ENCODE assay signal across 9 cellular contexts in the genomic region with DNA sequence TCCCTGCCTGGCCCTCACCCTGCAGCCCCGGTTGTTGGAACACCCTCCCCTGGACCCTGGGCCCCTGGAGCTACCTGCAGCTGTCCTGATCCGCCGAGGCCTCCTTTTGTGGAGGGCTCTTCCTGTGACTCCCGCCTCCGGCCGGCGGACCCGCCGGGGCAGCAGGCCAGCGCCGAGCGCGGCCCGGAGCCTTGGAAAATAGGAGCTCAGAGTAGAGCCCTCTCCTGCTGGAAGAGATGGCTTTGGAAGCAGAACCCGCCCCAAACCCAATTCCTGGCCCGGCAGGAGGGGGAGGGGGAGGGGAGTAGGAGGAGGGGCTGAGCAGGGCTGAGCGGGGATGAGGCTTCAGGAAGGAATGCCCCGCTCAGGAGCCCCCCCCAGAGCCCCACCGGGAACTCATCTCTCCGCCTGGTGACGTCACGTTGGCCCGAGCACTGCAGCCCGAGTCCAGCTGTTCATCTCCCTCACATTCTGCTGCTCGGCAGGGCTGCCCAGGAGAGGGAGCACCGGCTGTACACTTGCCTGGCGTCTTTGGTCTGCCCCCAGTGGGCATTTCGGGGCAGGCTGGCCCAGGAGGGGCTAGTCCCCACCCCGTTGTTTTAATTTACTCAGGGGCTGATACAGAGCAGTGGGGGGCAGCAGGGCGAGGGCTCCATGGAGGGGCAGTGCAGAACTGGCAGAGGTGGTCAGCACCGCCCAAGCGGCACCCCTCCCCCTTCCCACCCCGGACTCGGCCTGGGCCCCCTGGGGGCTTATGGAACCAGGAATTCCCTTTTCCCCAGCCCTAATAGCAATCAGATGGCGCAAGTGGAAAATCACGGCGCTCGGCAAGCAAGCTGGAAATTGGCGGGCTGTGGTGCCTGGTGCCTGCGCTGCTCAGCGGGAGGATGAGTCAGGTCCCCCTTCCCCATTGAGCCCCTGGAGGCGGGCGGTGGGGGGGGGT. TPM values are rescaled to one million over a fixed set of nuclear protein-coding genes. Genes with fewer than 3 reads are reported as not detected.
A peak's percentile ranks its signal among the peaks of the same experiment; 100 is the strongest.
DNase-seq lines count a peak whose midpoint lies in the region; ATAC-seq and TF ChIP-seq lines count a peak whose summit lies in the region.
"Had no signal": no experiment of that assay in that cellular context is flagged by ENCODE, and none has a peak within 500 bp of the region (broad histone marks: within the 10 kb centered on the region; RNA-seq: fewer than 3 reads in every experiment).

A gene with protein sequence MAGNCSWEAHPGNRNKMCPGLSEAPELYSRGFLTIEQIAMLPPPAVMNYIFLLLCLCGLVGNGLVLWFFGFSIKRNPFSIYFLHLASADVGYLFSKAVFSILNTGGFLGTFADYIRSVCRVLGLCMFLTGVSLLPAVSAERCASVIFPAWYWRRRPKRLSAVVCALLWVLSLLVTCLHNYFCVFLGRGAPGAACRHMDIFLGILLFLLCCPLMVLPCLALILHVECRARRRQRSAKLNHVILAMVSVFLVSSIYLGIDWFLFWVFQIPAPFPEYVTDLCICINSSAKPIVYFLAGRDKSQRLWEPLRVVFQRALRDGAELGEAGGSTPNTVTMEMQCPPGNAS (minus strand): TSS at position 238 of the 943 bp plus-strand sequence. CDS start 3,345 bp downstream, outside the sequence.

- no peak within 1 kb of the TSS for H3K27ac Mint-ChIP-seq in naive thymus-derived CD4-positive, alpha-beta T cell
- H3K27ac Mint-ChIP-seq: activated naive CD8-positive, alpha-beta T cell had no signal

- H3K36me3 ChIP-seq in fibroblast of lung (ENCODE audit: control insufficient read depth, insufficient read depth, low read length): peaks cover 10% of the 10 kb centered on the region
- H3K36me3 ChIP-seq in naive thymus-derived CD4-positive, alpha-beta T cell (ENCODE audit: control insufficient read depth in 2 of 3, insufficient read depth in 3 of 3, low read length in 3 of 3): no peaks in the 10 kb centered on the region

- H3K36me3 Mint-ChIP-seq in naive thymus-derived CD4-positive, alpha-beta T cell: no peaks in the 10 kb centered on the region
- H3K36me3 Mint-ChIP-seq: activated naive CD8-positive, alpha-beta T cell had no signal

- H4K20me1 ChIP-seq in fibroblast of lung (ENCODE audit: control insufficient read depth, extremely low read depth, insufficient read depth, low read length): no peaks in the 10 kb centered on the region

- peak within 1 kb of the TSS in 1 of 10 donors; percentile 41 for H3K4me3 Mint-ChIP-seq in naive thymus-derived CD4-positive, alpha-beta T cell
- H3K4me3 Mint-ChIP-seq: activated naive CD8-positive, alpha-beta T cell had no signal

- DNase-seq in Ammon's horn (ENCODE audit: low spot score) (peak; percentile 36), NCI-H2171 treated with DMSO at 0.1 percent for 48 hours (lab: John Stamatoyannopoulos, UW) (peak; percentile 50), fibroblast of lung (ENCODE audit: low read depth in 2 of 2) (peak; percentile 74 to 97)
- no peak for DNase-seq in naive thymus-derived CD4-positive, alpha-beta T cell
- no peak for DNase-seq in activated effector memory CD4-positive, alpha-beta T cell treated with Interleukin-2 at 50 U/mL for 16 hours

- peak within 1 kb of the TSS; percentile 98 for H3K4me2 ChIP-seq in fibroblast of lung (ENCODE audit: extremely low read depth, insufficient read depth, low read length)

- H3K27ac ChIP-seq in fibroblast of lung (ENCODE audit: insufficient read depth, low read length): peak within 1 kb of the TSS; percentile 98
- no peak within 1 kb of the TSS for H3K27ac ChIP-seq in naive thymus-derived CD4-positive, alpha-beta T cell (ENCODE audit: low read depth, low read length)

- peaks cover 9 to 35% (median 16%) of the 10 kb centered on the region in 5 donors for H3K27me3 Mint-ChIP-seq in naive thymus-derived CD4-positive, alpha-beta T cell

- H3K9ac ChIP-seq in fibroblast of lung (ENCODE audit: insufficient read depth, low read length): peak within 1 kb of the TSS; percentile 89

- H3K4me3 ChIP-seq in fibroblast of lung (replicated peaks in 1 of 4; ENCODE audit: control extremely low read depth in 1 of 4, insufficient read depth in 1 of 4, low read depth in 3 of 4, low read length in 4 of 4): peak within 1 kb of the TSS; percentile 73 to 96 (median 88)
- no peak within 1 kb of the TSS for H3K4me3 ChIP-seq in naive thymus-derived CD4-positive, alpha-beta T cell (ENCODE audit: low read length)

- peaks cover 0 to 11% (median 6%) of the 10 kb centered on the region in 7 donors for H3K4me1 Mint-ChIP-seq in naive thymus-derived CD4-positive, alpha-beta T cell

- peaks cover 31% of the 10 kb centered on the region for H3K4me1 ChIP-seq in fibroblast of lung (ENCODE audit: control insufficient read depth, extremely low read depth, insufficient read depth, low read length)
- H3K4me1 ChIP-seq in naive thymus-derived CD4-positive, alpha-beta T cell (ENCODE audit: control insufficient read depth in 2 of 2, insufficient read depth in 2 of 2, low read length in 2 of 2): no peaks in the 10 kb centered on the region

- H2AFZ ChIP-seq in fibroblast of lung (ENCODE audit: low read length): no peak within 1 kb of the TSS

- no peaks in the 10 kb centered on the region for H3K9me3 ChIP-seq in fibroblast of lung (ENCODE audit: control insufficient read depth, insufficient read depth, low read depth, low read length)
- H3K9me3 ChIP-seq in naive thymus-derived CD4-positive, alpha-beta T cell (ENCODE audit: control insufficient read depth in 2 of 3, low read length in 3 of 3): no peaks in the 10 kb centered on the region

- ATAC-seq in naive thymus-derived CD4-positive, alpha-beta T cell: peak; percentile 16
- ATAC-seq in GM18909 (IDR thresholded peaks at IDR 0.05; ENCODE audit: poor library complexity, unreplicated experiment): no peak
- no peak for ATAC-seq in HG03280 (IDR thresholded peaks at IDR 0.05; ENCODE audit: unreplicated experiment)
- no peak for ATAC-seq in HG03175 (IDR thresholded peaks at IDR 0.05; ENCODE audit: unreplicated experiment)

- no peaks in the 10 kb centered on the region for H3K27me3 ChIP-seq in fibroblast of lung (ENCODE audit: control insufficient read depth, insufficient read depth, low read length)
- peaks cover 0 to 12% of the 10 kb centered on the region in 2 donors for H3K27me3 ChIP-seq in naive thymus-derived CD4-positive, alpha-beta T cell (ENCODE audit: control insufficient read depth in 2 of 2, insufficient read depth in 2 of 2, low read length in 2 of 2)

- H3K9me3 Mint-ChIP-seq in naive thymus-derived CD4-positive, alpha-beta T cell: no peaks in the 10 kb centered on the region

- intact Hi-C loops in naive thymus-derived CD4-positive, alpha-beta T cell (cut with micrococcal nuclease): no loop called here

- CTCF ChIA-PET in naive thymus-derived CD4-positive, alpha-beta T cell (lab: Charles Lee): no interaction called here

- POLR2A ChIA-PET in naive thymus-derived CD4-positive, alpha-beta T cell (lab: Charles Lee): no interaction called here

- TF ChIP-seq CTCF in fibroblast of lung (conservative IDR thresholded peaks at IDR 0.05 in 1 of 2, IDR thresholded peaks at IDR 0.05 in 1 of 2; ENCODE audit: low read depth in 1 of 2, low read length in 2 of 2): peak; percentile 75 to 81

- H3K79me2 ChIP-seq in fibroblast of lung (ENCODE audit: control insufficient read depth, insufficient read depth, low read length): peaks cover 35% of the 10 kb centered on the region

RNA-seq across cellular contexts. Expression of the gene that starts here (rescaled TPM):
- total RNA-seq in fibroblast of lung: 63.9 and 84.2 TPM in 2 replicates
- polyA plus RNA-seq in fibroblast of lung: 47.5 and 88.1 TPM in 2 replicates
- 87.8 and 142 TPM in 2 replicates for polyA plus RNA-seq in fibroblast of lung (2012)
- polyA minus RNA-seq in fibroblast of lung (ENCODE audit: low replicate concordance): 84.7 and 165 TPM in 2 replicates
- not detected for total RNA-seq in naive thymus-derived CD4-positive, alpha-beta T cell
- polyA plus RNA-seq in naive thymus-derived CD4-positive, alpha-beta T cell: not detected

Comparison
In these comparisons a context has a peak if more than half of its experiments do, and no peak if none do; other contexts are left out.
1. RNA of the gene that starts here (total RNA-seq): 63.9 to 84.2 TPM in fibroblast of lung; not detected in naive thymus-derived CD4-positive, alpha-beta T cell; every median in the first group is over 10 times any median in the second.
2. RNA of the gene that starts here (polyA plus RNA-seq): 47.5 to 142 TPM in fibroblast of lung; not detected in naive thymus-derived CD4-positive, alpha-beta T cell; every median in the first group is over 10 times any median in the second.
3. Peak in ATAC-seq in naive thymus-derived CD4-positive, alpha-beta T cell; RNA of the gene not detected or under 1 TPM.
4. DNase-seq: peak in Ammon's horn (single experiment), NCI-H2171 treated with DMSO at 0.1 percent for 48 hours (single experiment) and fibroblast of lung (2 of 2); none in naive thymus-derived CD4-positive, alpha-beta T cell (0 of 9) and activated effector memory CD4-positive, alpha-beta T cell treated with Interleukin-2 at 50 U/mL for 16 hours (single experiment).